7 cellular contexts compared by ENCODE assay signal in genomic region chr19:57934820-57935665, GRCh38. TPM values are rescaled to one million over a fixed set of nuclear protein-coding genes. Genes with fewer than 3 reads are reported as not detected.
DNase-seq lines count a peak whose midpoint lies in the region; ATAC-seq and TF ChIP-seq lines count a peak whose summit lies in the region.

Gene ZNF418 (minus strand): TSS chr19:57935402. CDS start chr19:57933822, 1,580 bp downstream.

- H3K27ac ChIP-seq in heart left ventricle, result peak within 1 kb of the TSS; percentile 34 to 85 (median 73)

- H3K9me3 ChIP-seq in heart left ventricle, result peaks cover 0 to 87% (median 10%) of the 10 kb centered on the region in 12 donors

- WGBS in heart left ventricle, 4 donors, result 1 to 3% (median 2%) methylated on average over 39 to 54 of the region's 54 CpGs

- peaks cover 0 to 19% (median 7%) of the 10 kb centered on the region in 12 donors for H3K4me1 ChIP-seq in heart left ventricle

- peak within 1 kb of the TSS; percentile 66 to 92 (median 83) for H3K4me3 ChIP-seq in heart left ventricle

- no peak for TF ChIP-seq CTCF in heart left ventricle (IDR thresholded peaks at IDR 0.05)
- TF ChIP-seq CTCF in omental fat pad (IDR thresholded peaks at IDR 0.05), result no peak

- intact Hi-C loops in heart left ventricle (cut with DNase I), result no loop called here

- no peak for TF ChIP-seq POLR2A in heart left ventricle (IDR thresholded peaks at IDR 0.05)

- no peaks in the 10 kb centered on the region for H3K27me3 ChIP-seq in heart left ventricle

- ATAC-seq in GM19397 (IDR thresholded peaks at IDR 0.05; ENCODE audit: unreplicated experiment), result peak; percentile 82
- peak; percentile 97 to 99 (median 98) for ATAC-seq in heart left ventricle
- ATAC-seq in omental fat pad (ENCODE audit: low FRiP score), result peak; percentile 64
- ATAC-seq in GM18867 (IDR thresholded peaks at IDR 0.05; ENCODE audit: unreplicated experiment), result no peak
- no peak for ATAC-seq in GM19324 (IDR thresholded peaks at IDR 0.05; ENCODE audit: low FRiP score, unreplicated experiment)

- DNase-seq in OCI-M1 (lab: John Stamatoyannopoulos, UW) (peak; percentile 95), amniotic epithelial cell (ENCODE audit: low read depth) (peak; percentile 84), heart left ventricle (peak in 4 of 5 donors; percentile 63 to 79 (median 72)), omental fat pad (ENCODE audit: low spot score) (no peak)

- H3K36me3 ChIP-seq in heart left ventricle, result peaks cover 0 to 41% (median 6%) of the 10 kb centered on the region in 9 donors

RNA-seq across cellular contexts. Expression of gene ZNF418, which starts in this region (rescaled TPM):
- total RNA-seq in heart left ventricle (10 to 100 TPM in 6 of 9 donors, 1 to 10 TPM in 3; 6.3 to 17.0 (median 11.9) TPM), omental fat pad (1 to 10 TPM; 4.1 to 7.9 (median 5.5) TPM)
- polyA plus RNA-seq in heart left ventricle, result 1 to 10 TPM; 3.5 to 8.6 TPM

Comparison
In these comparisons a context has a peak if more than half of its experiments do, and no peak if none do; other contexts are left out.
1. ATAC-seq: peak in GM19397 (single experiment), heart left ventricle (4 of 4) and omental fat pad (single experiment); none in GM18867 (single experiment) and GM19324 (single experiment).